ENCODE assay signal across 17 cellular contexts in genomic region chr4:189162073-189162789, GRCh38.
"Had no signal": no experiment of that assay in that cellular context is flagged by ENCODE, and none has a peak within 500 bp of the region (broad histone marks: within the 10 kb centered on the region; RNA-seq: fewer than 3 reads in every experiment).

No MANE protein-coding gene starts in this region.

- H3K27me3 ChIP-seq: gastrocnemius medialis, sigmoid colon, thyroid gland had no signal

- H3K36me3 ChIP-seq: gastrocnemius medialis, heart left ventricle, sigmoid colon, thyroid gland had no signal

- DNase-seq: activated CD4-positive, alpha-beta T cell treated with anti-CD3 and anti-CD28 coated beads for 36 hours; activated CD4-positive, alpha-beta T cell treated with anti-CD3 and anti-CD28 coated beads, Interleukin-2, amount 50 U/mL, for 48 hours; cerebellar nuclear complex; cortex of kidney; gastrocnemius medialis; heart left ventricle; kidney; nucleus accumbens; posterior cingulate gyrus; sigmoid colon; stimulated activated CD8-positive, alpha-beta memory T cell treated with anti-CD3 and anti-CD28 coated beads, Interleukin-4, amount 100 ng/mL, for 48 hours; stimulated activated naive CD4-positive, alpha-beta T cell; thyroid gland had no signal

- H3K4me1 ChIP-seq: gastrocnemius medialis, heart left ventricle had no signal

- H3K27ac ChIP-seq: gastrocnemius medialis, heart left ventricle, sigmoid colon, thyroid gland had no signal

- ATAC-seq: activated CD4-positive, alpha-beta T cell treated with anti-CD3 and anti-CD28 coated beads for 36 hours; esophagus mucosa; gastrocnemius medialis; heart left ventricle; left lobe of liver; natural killer cell treated with Interleukin-12 subunit alpha and Interleukin-12 subunit beta and Interleukin-15 and Interleukin-18, amount 100 ng/mL, for 72 hours had no signal

- H3K9me3 ChIP-seq: gastrocnemius medialis, heart left ventricle, sigmoid colon, thyroid gland had no signal

- H3K4me3 ChIP-seq: gastrocnemius medialis, heart left ventricle, lung, sigmoid colon, thyroid gland had no signal
